In genomic region chrX:119235872-119236598, GRCh38 we compare ENCODE assay signal across 8 cellular contexts. TPM values are rescaled to one million over a fixed set of nuclear protein-coding genes. Genes with fewer than 3 reads are reported as not detected.
DNase-seq lines count a peak whose midpoint lies in the region; ATAC-seq and TF ChIP-seq lines count a peak whose summit lies in the region.

Gene PGRMC1, plus strand, starts transcription at chrX:119236285. Its CDS starts 79 bp downstream, at chrX:119236364.

- TF ChIP-seq CTCF in fibroblast of mammary gland (conservative IDR thresholded peaks at IDR 0.05; ENCODE audit: control insufficient read depth, insufficient read depth, low read depth, low read length), result no peak

- peaks cover 0 to 3% (median 0%) of the 10 kb centered on the region in 3 donors for H3K36me3 Mint-ChIP-seq in naive thymus-derived CD8-positive, alpha-beta T cell

- POLR2A ChIA-PET in naive thymus-derived CD8-positive, alpha-beta T cell (lab: Charles Lee), result interaction anchor here (1.0 to 1.5 kb wide), 2 partner anchors 9 to 232 kb away, joined by 3 to 5 read pairs; partner anchors contain the start of gene SLC25A5

- H3K27ac Mint-ChIP-seq in naive thymus-derived CD8-positive, alpha-beta T cell, result peak within 1 kb of the TSS; percentile 82 to 95 (median 92)

- peak; percentile 87 for ATAC-seq in GM21526 (IDR thresholded peaks at IDR 0.05; ENCODE audit: low FRiP score, unreplicated experiment)
- peak; percentile 91 to 94 for ATAC-seq in naive thymus-derived CD8-positive, alpha-beta T cell

- peak within 1 kb of the TSS; percentile 75 for H3K4me3 ChIP-seq in fibroblast of mammary gland (ENCODE audit: control insufficient read depth, low read depth, low read length)

- DNase-seq in DMS153 (lab: John Stamatoyannopoulos, UW), result peak; percentile 32
- DNase-seq in HuH-7.5 (ENCODE audit: low spot score), result peak; percentile 46
- DNase-seq in RKO (ENCODE audit: low spot score), result peak; percentile 74
- peak; percentile 55 to 67 for DNase-seq in activated T-helper 1 cell treated with anti-CD3 and anti-CD28 coated beads, Interleukin-2, amount 50 U/mL, for 16 hours (ENCODE audit: low read depth in 1 of 2, low spot score in 1 of 2)
- peak; percentile 75 for DNase-seq in fibroblast of mammary gland (ENCODE audit: low read depth)
- DNase-seq in naive thymus-derived CD8-positive, alpha-beta T cell, result peak; percentile 69 to 90 (median 78)
- DNase-seq in stimulated activated naive CD4-positive, alpha-beta T cell (lab: John Stamatoyannopoulos, UW), result peak; percentile 67 to 82 (median 74)

- H3K4me3 Mint-ChIP-seq in naive thymus-derived CD8-positive, alpha-beta T cell, result peak within 1 kb of the TSS; percentile 77 to 96 (median 90)

- H3K27me3 Mint-ChIP-seq in naive thymus-derived CD8-positive, alpha-beta T cell, result peaks cover 0 to 1% (median 0%) of the 10 kb centered on the region in 5 donors

- H3K9me3 Mint-ChIP-seq in naive thymus-derived CD8-positive, alpha-beta T cell, result no peaks in the 10 kb centered on the region

- H3K4me1 Mint-ChIP-seq in naive thymus-derived CD8-positive, alpha-beta T cell, result peaks cover 12 to 33% (median 29%) of the 10 kb centered on the region in 4 donors

RNA-seq across cellular contexts. Expression of gene PGRMC1, which starts in this region (rescaled TPM):
- total RNA-seq in naive thymus-derived CD8-positive, alpha-beta T cell, result 10 to 100 TPM; 13.6 to 14.2 TPM
- polyA plus RNA-seq in naive thymus-derived CD8-positive, alpha-beta T cell, result 10 to 100 TPM; 10.7 to 16.3 (median 12.6) TPM

Comparison
In these comparisons a context has a peak if more than half of its experiments do, and no peak if none do; other contexts are left out.
1. Peak in every context shown above with its lines: DNase-seq, ATAC-seq and H3K4me3 ChIP-seq.